In genomic region chr7:128302110-128302509, GRCh38 we compare ENCODE assay signal across 15 cellular contexts. TPM values are rescaled to one million over a fixed set of nuclear protein-coding genes. Genes with fewer than 3 reads are reported as not detected.
DNase-seq lines count a peak whose midpoint lies in the region; ATAC-seq and TF ChIP-seq lines count a peak whose summit lies in the region.
"Had no signal": no experiment of that assay in that cellular context is flagged by ENCODE, and none has a peak within 500 bp of the region (broad histone marks: within the 10 kb centered on the region; RNA-seq: fewer than 3 reads in every experiment).

No MANE protein-coding gene starts in this region.

- intact Hi-C loops in left cardiac atrium (cut with DNase I) (no loop called here), transverse colon (cut with DNase I; ENCODE audit: low total_unique reads) (no loop called here)

- no peak for TF ChIP-seq POLR2A in transverse colon (IDR thresholded peaks at IDR 0.05)

- WGBS in transverse colon (ENCODE audit: low coverage in 1 of 2), 2 donors, result 72 to 87% methylated on average over 3 to 7 of the region's 9 CpGs

- TF ChIP-seq CTCF in transverse colon (IDR thresholded peaks at IDR 0.05), result no peak

- H3K4me3 ChIP-seq in transverse colon, result no peak overlapping the region
- H3K4me3 ChIP-seq: A549, PC-9 had no signal

- no peak overlapping the region for H3K27ac ChIP-seq in transverse colon
- H3K27ac ChIP-seq: A549, C4-2B, HL-60, PC-9 had no signal

- peak; percentile 29 to 67 for ATAC-seq in left cardiac atrium
- ATAC-seq in GM19467 (IDR thresholded peaks at IDR 0.05; ENCODE audit: unreplicated experiment), result no peak

- no peaks in the 10 kb centered on the region for H3K27me3 ChIP-seq in transverse colon

- DNase-seq in NCI-H1694 treated with DMSO at 0.1 percent for 48 hours (lab: John Stamatoyannopoulos, UW) (peak; percentile 14), NCI-H1694 (lab: John Stamatoyannopoulos, UW) (no peak), NCI-H2227 treated with DMSO at 0.1 percent for 48 hours (lab: John Stamatoyannopoulos, UW) (peak; percentile 17), left cardiac atrium (no peak), retina (peak; percentile 38), transverse colon (no peak)
- no peak for DNase-seq in activated naive CD4-positive, alpha-beta T cell treated with anti-CD3 and anti-CD28 coated beads, Interleukin-2, amount 50 U/mL, for 16 hours
- DNase-seq: HCEC 1CT, NCI-H146, NCI-H446 treated with DMSO at 0.1 percent for 48 hours, PC-9 had no signal

- TF ChIP-seq EP300 in transverse colon (IDR thresholded peaks at IDR 0.05; ENCODE audit: low read depth), result no peak

- in situ Hi-C loops in transverse colon (cut with MboI; ENCODE audit: low pct_ligation_motif_present in 1 of 4, low pct_unique_long_range_greater_than_20kb in 1 of 4, low sequenced_read_pairs in 3 of 4), result no loop called here

- H3K9me3 ChIP-seq in transverse colon, result no peaks in the 10 kb centered on the region
- H3K9me3 ChIP-seq: A549 had no signal

- peaks cover 0 to 13% (median under 1%) of the 10 kb centered on the region in 4 donors for H3K36me3 ChIP-seq in transverse colon

- H3K4me1 ChIP-seq in transverse colon, result no peaks in the 10 kb centered on the region
- H3K4me1 ChIP-seq: A549 had no signal

RNA-seq across cellular contexts. Expression of gene RBM28, which starts 41.6 kb away (rescaled TPM):
- 10 to 100 TPM; 25.4 to 33.9 TPM for total RNA-seq in left cardiac atrium
- 100 to 1,000 TPM in 1 of 4 donors, 10 to 100 TPM in 2, 1 to 10 TPM in 1; 9.0 to 341 (median 34.2) TPM for total RNA-seq in transverse colon

RNA-seq across cellular contexts. Expression of gene PRRT4, which starts 59.4 kb away (rescaled TPM):
- total RNA-seq in left cardiac atrium (1 to 10 TPM; 1.8 to 7.1 TPM), transverse colon (under 1 TPM in 2 of 4 donors, not detected in 2; 0.16 to 0.41 TPM)

Comparison
In these comparisons a context has a peak if more than half of its experiments do, and no peak if none do; other contexts are left out.
1. DNase-seq: peak in NCI-H1694 treated with DMSO at 0.1 percent for 48 hours (single experiment), NCI-H2227 treated with DMSO at 0.1 percent for 48 hours (single experiment) and retina (single experiment); none in NCI-H1694 (single experiment), left cardiac atrium (single experiment), activated naive CD4-positive, alpha-beta T cell treated with anti-CD3 and anti-CD28 coated beads, Interleukin-2, amount 50 U/mL, for 16 hours (single experiment) and transverse colon (single experiment).